In the genomic region with DNA sequence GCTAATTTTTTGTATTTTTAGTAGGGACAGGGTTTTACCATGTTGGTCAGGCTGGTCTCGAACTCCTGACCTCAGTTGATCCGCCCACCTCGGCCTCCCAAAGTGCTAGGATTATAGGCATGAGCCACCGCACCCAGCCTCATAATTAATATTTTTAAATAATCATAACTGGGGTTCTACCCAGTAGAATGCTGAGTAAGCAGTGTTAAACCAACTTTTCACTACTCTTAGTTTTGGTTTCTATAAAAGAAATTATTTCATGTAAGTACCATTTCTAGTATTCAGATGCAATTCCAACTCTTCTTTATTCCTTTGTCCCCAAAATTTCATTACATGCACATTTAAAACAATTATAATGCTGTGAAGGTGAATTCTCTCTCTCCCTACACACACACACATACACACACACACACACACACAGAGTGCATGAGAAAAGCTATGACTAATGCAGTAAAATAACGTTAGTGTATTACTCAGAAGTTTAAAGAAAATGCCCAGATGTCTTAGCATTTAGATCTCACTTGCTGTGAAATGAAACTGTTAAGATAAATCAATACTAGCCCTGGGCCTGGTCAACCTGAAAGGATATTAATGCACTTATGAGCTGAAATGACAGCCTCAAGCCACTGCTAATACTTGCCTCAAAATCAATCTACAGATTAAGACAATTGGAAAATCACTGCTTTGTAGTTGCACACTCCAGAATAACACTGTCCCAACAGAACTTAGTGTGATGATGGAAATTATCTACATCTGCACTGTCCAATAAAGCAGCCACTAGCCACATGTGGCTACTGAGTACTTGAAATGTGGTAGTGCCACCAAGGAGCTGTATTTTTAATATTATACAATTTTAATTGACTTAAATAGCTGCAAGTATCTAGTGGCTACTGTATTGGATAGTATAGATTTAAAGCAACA, we compare ENCODE assay signal across 16 cellular contexts. TPM values are rescaled to one million over a fixed set of nuclear protein-coding genes. Genes with fewer than 3 reads are reported as not detected.
DNase-seq lines count a peak whose midpoint lies in the region; ATAC-seq, FAIRE-seq and TF ChIP-seq lines count a peak whose summit lies in the region.
"Had no signal": no experiment of that assay in that cellular context is flagged by ENCODE, and none has a peak within 500 bp of the region (broad histone marks: within the 10 kb centered on the region; RNA-seq: fewer than 3 reads in every experiment).

No MANE protein-coding gene starts in this region.

- no peaks in the 10 kb centered on the region for H3K27me3 ChIP-seq in neural progenitor cell
- H3K27me3 ChIP-seq: pancreas had no signal

- no peaks in the 10 kb centered on the region for H4K20me1 ChIP-seq in neural progenitor cell (ENCODE audit: low read depth)

- H3K9me3 ChIP-seq in neural progenitor cell (ENCODE audit: low read depth) = no peaks in the 10 kb centered on the region
- H3K9me3 ChIP-seq: pancreas had no signal

- H3K4me1 Mint-ChIP-seq in neural progenitor cell = peaks cover 29% of the 10 kb centered on the region
- H3K4me1 Mint-ChIP-seq in activated T-cell treated with anti-CD3 and anti-CD28 coated beads, Interleukin-2, amount 50 U/mL, for 4 hours (ENCODE audit: low read depth) = no peaks in the 10 kb centered on the region
- H3K4me1 Mint-ChIP-seq: activated naive CD4-positive, alpha-beta T cell treated with anti-CD3 and anti-CD28 coated beads, Interleukin-2, amount 10 ng/mL, durations not matched to agents 7 days and 5 days had no signal

- H3K4me3 ChIP-seq in neural progenitor cell = no peak overlapping the region
- H3K4me3 ChIP-seq: pancreas had no signal

- ATAC-seq in activated T-cell treated with anti-CD3 and anti-CD28 coated beads, Interleukin-2, amount 50 U/mL, for 4 hours = no peak
- ATAC-seq in HG02885 (IDR thresholded peaks at IDR 0.05; ENCODE audit: poor library complexity, unreplicated experiment) = no peak
- ATAC-seq: activated CD8-positive, alpha-beta T cell treated with anti-CD3 and anti-CD28 coated beads for 36 hours; pancreas; stimulated activated naive CD8-positive, alpha-beta T cell treated with anti-CD3 and anti-CD28 coated beads, Interleukin-15, amount 100 ng/mL, for 72 hours had no signal

- no peak overlapping the region for H3K27ac Mint-ChIP-seq in neural progenitor cell
- H3K27ac Mint-ChIP-seq: activated CD8-positive, alpha-beta T cell treated with anti-CD3 and anti-CD28 coated beads for 36 hours; activated naive CD4-positive, alpha-beta T cell treated with anti-CD3 and anti-CD28 coated beads, Interleukin-2, amount 10 ng/mL, durations not matched to agents 7 days and 5 days; CD8-positive, alpha-beta memory T cell; stimulated activated naive CD8-positive, alpha-beta T cell treated with anti-CD3 and anti-CD28 coated beads, Interleukin-15, amount 100 ng/mL, for 72 hours had no signal

- H3K27me3 Mint-ChIP-seq in neural progenitor cell (ENCODE audit: insufficient read depth, low read depth) = no peaks in the 10 kb centered on the region
- H3K27me3 Mint-ChIP-seq in activated T-cell treated with anti-CD3 and anti-CD28 coated beads, Interleukin-2, amount 50 U/mL, for 4 hours (ENCODE audit: low read depth) = peaks cover 17% of the 10 kb centered on the region

- no peak overlapping the region for H3K9ac ChIP-seq in neural progenitor cell

- no peak overlapping the region for H2AFZ ChIP-seq in neural progenitor cell (replicated peaks)

- H3K27ac ChIP-seq in neural progenitor cell = peak overlapping the region; percentile 8
- H3K27ac ChIP-seq: pancreas had no signal

- H3K4me1 ChIP-seq in neural progenitor cell = peaks cover 23% of the 10 kb centered on the region

- FAIRE-seq in GM19239 (lab: Jason Lieb, UNC) = no peak
- FAIRE-seq: pancreas had no signal

- H3K4me3 Mint-ChIP-seq in neural progenitor cell = no peak overlapping the region
- H3K4me3 Mint-ChIP-seq in activated T-cell treated with anti-CD3 and anti-CD28 coated beads, Interleukin-2, amount 50 U/mL, for 4 hours = no peak overlapping the region
- H3K4me3 Mint-ChIP-seq: activated CD8-positive, alpha-beta T cell treated with anti-CD3 and anti-CD28 coated beads for 36 hours; activated naive CD4-positive, alpha-beta T cell treated with anti-CD3 and anti-CD28 coated beads, Interleukin-2, amount 10 ng/mL, durations not matched to agents 7 days and 5 days; CD8-positive, alpha-beta memory T cell; stimulated activated naive CD8-positive, alpha-beta T cell treated with anti-CD3 and anti-CD28 coated beads, Interleukin-15, amount 100 ng/mL, for 72 hours had no signal

- no peak overlapping the region for H3K4me2 ChIP-seq in neural progenitor cell

- H3K36me3 ChIP-seq in neural progenitor cell = no peaks in the 10 kb centered on the region
- H3K36me3 ChIP-seq: pancreas had no signal

- no peak for TF ChIP-seq CTCF in neural progenitor cell (IDR thresholded peaks at IDR 0.05)

- peaks cover 8% of the 10 kb centered on the region for H3F3A ChIP-seq in neural progenitor cell (ENCODE audit: low read depth)

- DNase-seq in Daoy (ENCODE audit: low read depth) = peak; percentile 25
- peak; percentile 48 for DNase-seq in NCI-H226
- peak; percentile 14 for DNase-seq in dermis blood vessel endothelial cell
- no peak for DNase-seq in neural progenitor cell (ENCODE audit: low spot score)
- no peak for DNase-seq in activated T-cell treated with anti-CD3 and anti-CD28 coated beads, Interleukin-2, amount 50 U/mL, for 4 hours
- no peak for DNase-seq in GM19239 (ENCODE audit: insufficient read length, low spot score)
- no peak for DNase-seq in stimulated activated CD4-positive, alpha-beta T cell treated with anti-CD3 and anti-CD28 coated beads, Interleukin-15, amount 100 ng/mL, for 24 hours
- DNase-seq: activated CD8-positive, alpha-beta T cell treated with anti-CD3 and anti-CD28 coated beads for 36 hours; activated naive CD4-positive, alpha-beta T cell treated with anti-CD3 and anti-CD28 coated beads, Interleukin-2, amount 10 ng/mL, durations not matched to agents 7 days and 5 days; CD8-positive, alpha-beta memory T cell; H7; hippocampal formation; pancreas; stimulated activated naive CD8-positive, alpha-beta T cell treated with anti-CD3 and anti-CD28 coated beads, Interleukin-15, amount 100 ng/mL, for 72 hours; T1000 had no signal

- H3K36me3 Mint-ChIP-seq in neural progenitor cell = peaks cover 26% of the 10 kb centered on the region
- no peaks in the 10 kb centered on the region for H3K36me3 Mint-ChIP-seq in activated T-cell treated with anti-CD3 and anti-CD28 coated beads, Interleukin-2, amount 50 U/mL, for 4 hours (ENCODE audit: insufficient read depth)
- H3K36me3 Mint-ChIP-seq: activated naive CD4-positive, alpha-beta T cell treated with anti-CD3 and anti-CD28 coated beads, Interleukin-2, amount 10 ng/mL, durations not matched to agents 7 days and 5 days had no signal

- peaks cover 23% of the 10 kb centered on the region for H3K79me2 ChIP-seq in neural progenitor cell (ENCODE audit: low read depth)

- peaks cover 10% of the 10 kb centered on the region for H3K9me3 Mint-ChIP-seq in neural progenitor cell
- H3K9me3 Mint-ChIP-seq in activated T-cell treated with anti-CD3 and anti-CD28 coated beads, Interleukin-2, amount 50 U/mL, for 4 hours = no peaks in the 10 kb centered on the region
- H3K9me3 Mint-ChIP-seq: activated CD8-positive, alpha-beta T cell treated with anti-CD3 and anti-CD28 coated beads for 36 hours; activated naive CD4-positive, alpha-beta T cell treated with anti-CD3 and anti-CD28 coated beads, Interleukin-2, amount 10 ng/mL, durations not matched to agents 7 days and 5 days had no signal

RNA-seq across cellular contexts. Expression of gene PTPN21, which starts 36.0 kb away (rescaled TPM):
- total RNA-seq in Daoy (2014; rRNA removed; shearing (Covaris generic)) = 4.8 and 7.7 TPM in 2 replicates
- total RNA-seq in dermis blood vessel endothelial cell = 6.3 and 7.3 TPM in 2 replicates
- total RNA-seq in neural progenitor cell (ENCODE audit: low replicate concordance) = 10.1 and 11.7 TPM in 2 replicates
- under 1 TPM; 0.33 to 0.45 (median 0.33) TPM for total RNA-seq in activated T-cell treated with anti-CD3 and anti-CD28 coated beads, Interleukin-2, amount 50 U/mL, for 4 hours
- total RNA-seq: activated CD8-positive, alpha-beta T cell treated with anti-CD3 and anti-CD28 coated beads for 36 hours had no signal

RNA-seq across cellular contexts. Expression of gene ZC3H14, which starts 44.0 kb away (rescaled TPM):
- 105 and 116 TPM in 2 replicates for total RNA-seq in Daoy (2014; rRNA removed; shearing (Covaris generic))
- total RNA-seq in dermis blood vessel endothelial cell = 61.4 and 65.9 TPM in 2 replicates
- total RNA-seq in neural progenitor cell (ENCODE audit: low replicate concordance) = 116 and 140 TPM in 2 replicates
- 10 to 100 TPM; 44.1 to 51.2 (median 46.7) TPM for total RNA-seq in activated T-cell treated with anti-CD3 and anti-CD28 coated beads, Interleukin-2, amount 50 U/mL, for 4 hours

Comparison
In these comparisons a context has a peak if more than half of its experiments do, and no peak if none do; other contexts are left out.
1. DNase-seq: peak in Daoy (single experiment), NCI-H226 (single experiment) and dermis blood vessel endothelial cell (single experiment); none in neural progenitor cell (single experiment), activated T-cell treated with anti-CD3 and anti-CD28 coated beads, Interleukin-2, amount 50 U/mL, for 4 hours (single experiment), GM19239 (single experiment) and stimulated activated CD4-positive, alpha-beta T cell treated with anti-CD3 and anti-CD28 coated beads, Interleukin-15, amount 100 ng/mL, for 24 hours (single experiment).